In genomic region chr4:165301833-165302232, GRCh38 we compare ENCODE assay signal across 9 cellular contexts. TPM values are rescaled to one million over a fixed set of nuclear protein-coding genes. Genes with fewer than 3 reads are reported as not detected.
A peak's percentile ranks its signal among the peaks of the same experiment; 100 is the strongest.
DNase-seq lines count a peak whose midpoint lies in the region; ATAC-seq and TF ChIP-seq lines count a peak whose summit lies in the region.
"Had no signal": no experiment of that assay in that cellular context is flagged by ENCODE, and none has a peak within 500 bp of the region (broad histone marks: within the 10 kb centered on the region; RNA-seq: fewer than 3 reads in every experiment).

No MANE protein-coding gene starts in this region.

- H3K27ac ChIP-seq in sigmoid colon (no peak overlapping the region), foreskin keratinocyte (no peak overlapping the region)

- H3K4me1 ChIP-seq in sigmoid colon (peaks cover 0 to 16% (median 9%) of the 10 kb centered on the region in 4 donors), foreskin keratinocyte (no peaks in the 10 kb centered on the region)

- H3K27me3 ChIP-seq in sigmoid colon (no peaks in the 10 kb centered on the region), foreskin keratinocyte (no peaks in the 10 kb centered on the region)

- 12 to 57% methylated on average over 1 of the region's 1 CpG for WGBS in sigmoid colon, 2 donors

- ATAC-seq in GM21360 (IDR thresholded peaks at IDR 0.05; ENCODE audit: unreplicated experiment), result peak; percentile 93
- ATAC-seq in foreskin keratinocyte, result no peak
- ATAC-seq: Panc1 had no signal

- TF ChIP-seq EP300 in sigmoid colon (IDR thresholded peaks at IDR 0.05), result no peak

- H3K36me3 ChIP-seq in sigmoid colon, result peaks cover 0 to 14% (median 0%) of the 10 kb centered on the region in 4 donors

- H3K9me3 ChIP-seq in sigmoid colon, result no peaks in the 10 kb centered on the region

- H3K4me3 ChIP-seq in GM08714 (ENCODE audit: low read length) (peak overlapping the region; percentile 43), sigmoid colon (peak overlapping the region in 3 of 4 donors; percentile 8 to 26 (median 22))

- intact Hi-C loops in sigmoid colon (cut with DNase I), result no loop called here

- TF ChIP-seq CTCF in sigmoid colon (IDR thresholded peaks at IDR 0.05) (no peak), foreskin keratinocyte (conservative IDR thresholded peaks at IDR 0.05) (no peak)

- TF ChIP-seq POLR2A in sigmoid colon (IDR thresholded peaks at IDR 0.05), result no peak

- DNase-seq in HT1080 (ENCODE audit: low read depth) (peak; percentile 3), sigmoid colon (no peak), foreskin melanocyte (no peak), foreskin keratinocyte (no peak), putamen (ENCODE audit: low spot score) (no peak)
- peak; percentile 7 for DNase-seq in central memory CD4-positive, alpha-beta T cell

RNA-seq across cellular contexts. Expression of gene MSMO1, which starts 25.6 kb away (rescaled TPM):
- total RNA-seq in HT1080 (2014; rRNA removed; shearing (Covaris generic)), result 117 and 178 TPM in 2 replicates
- 113 and 133 TPM in 2 replicates for polyA plus RNA-seq in HT1080 (2015; cell fraction: cytosol; rRNA removed)
- polyA plus RNA-seq in HT1080 (2015; cell fraction: nucleus; rRNA removed), result 146 and 158 TPM in 2 replicates
- total RNA-seq in sigmoid colon (10 to 100 TPM; 13.6 to 26.8 (median 17.1) TPM), foreskin keratinocyte (421 and 453 TPM in 2 replicates)
- polyA plus RNA-seq in sigmoid colon (100 to 1,000 TPM in 1 of 3 donors, 10 to 100 TPM in 2; 28.2 to 114 (median 42.8) TPM), foreskin keratinocyte (264 and 345 TPM in 2 replicates)

Comparison
In these comparisons a context has a peak if more than half of its experiments do, and no peak if none do; other contexts are left out.
1. DNase-seq: peak in HT1080 (single experiment) and central memory CD4-positive, alpha-beta T cell (single experiment); none in sigmoid colon (single experiment), foreskin melanocyte (single experiment), foreskin keratinocyte (0 of 2) and putamen (single experiment).